31 cellular contexts compared by ENCODE assay signal in the genomic region with DNA sequence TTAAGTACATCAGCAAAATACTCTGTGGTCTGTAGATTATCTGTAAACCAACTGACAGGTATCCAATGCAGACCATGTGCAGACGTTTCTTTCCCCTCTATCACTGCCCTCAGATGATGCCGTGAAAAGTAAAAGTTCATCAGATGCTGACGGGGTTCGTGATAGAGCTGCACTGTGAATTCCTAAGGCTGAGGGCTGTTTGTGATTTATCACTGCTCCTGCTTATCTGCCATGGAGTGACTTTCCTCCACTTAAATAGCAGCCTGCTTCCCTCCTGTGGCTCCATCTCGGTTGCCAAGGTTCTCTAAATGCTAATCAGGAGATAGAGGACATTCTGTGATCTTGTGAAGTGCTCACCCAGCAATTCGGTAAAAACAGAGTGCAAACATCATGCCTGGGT.
A peak's percentile ranks its signal among the peaks of the same experiment; 100 is the strongest.
DNase-seq lines count a peak whose midpoint lies in the region; ATAC-seq and TF ChIP-seq lines count a peak whose summit lies in the region.
"Had no signal": no experiment of that assay in that cellular context is flagged by ENCODE, and none has a peak within 500 bp of the region (broad histone marks: within the 10 kb centered on the region; RNA-seq: fewer than 3 reads in every experiment).

No MANE protein-coding gene starts in this region.

- H3K36me3 ChIP-seq in SK-N-SH (replicated peaks in 1 of 2; ENCODE audit: control insufficient read depth in 1 of 2, insufficient read depth in 2 of 2, low read length in 1 of 2) (no peaks in the 10 kb centered on the region), hepatocyte (replicated peaks; ENCODE audit: insufficient read depth, low read depth) (no peaks in the 10 kb centered on the region), smooth muscle cell (ENCODE audit: low read depth) (no peaks in the 10 kb centered on the region)
- H3K36me3 ChIP-seq: esophagus squamous epithelium, lower lobe of right lung, sigmoid colon, upper lobe of right lung had no signal

- H3K9me2 ChIP-seq in SK-N-SH: no peaks in the 10 kb centered on the region
- H3K9me2 ChIP-seq in hepatocyte (replicated peaks; ENCODE audit: insufficient read depth): no peaks in the 10 kb centered on the region

- H3K4me2 ChIP-seq in SK-N-SH: no peak overlapping the region
- H3K4me2 ChIP-seq in hepatocyte: peak overlapping the region; percentile 11
- H3K4me2 ChIP-seq in smooth muscle cell: peak overlapping the region; percentile 68

- H3K9ac ChIP-seq in SK-N-SH: no peak overlapping the region
- no peak overlapping the region for H3K9ac ChIP-seq in smooth muscle cell (ENCODE audit: low read depth)

- TF ChIP-seq EP300 in SK-N-SH (IDR thresholded peaks at IDR 0.05; ENCODE audit: borderline replicate concordance in 1 of 2, low read depth in 1 of 2, low read length in 1 of 2): no peak

- no peak overlapping the region for H3K27ac ChIP-seq in SK-N-SH (ENCODE audit: low read depth in 2 of 2, low read length in 1 of 2)
- no peak overlapping the region for H3K27ac ChIP-seq in hepatocyte
- H3K27ac ChIP-seq in smooth muscle cell (ENCODE audit: low read depth): peak overlapping the region; percentile 88
- H3K27ac ChIP-seq: esophagus squamous epithelium, lower lobe of right lung, sigmoid colon, upper lobe of right lung had no signal

- no peak overlapping the region for H3K4me3 ChIP-seq in SK-N-SH (ENCODE audit: low read depth in 2 of 2, low read length in 1 of 2)
- H3K4me3 ChIP-seq in hepatocyte: no peak overlapping the region
- H3K4me3 ChIP-seq in smooth muscle cell: no peak overlapping the region
- H3K4me3 ChIP-seq: esophagus squamous epithelium, K562, lower lobe of right lung, sigmoid colon, upper lobe of right lung had no signal

- H2AFZ ChIP-seq in SK-N-SH (ENCODE audit: low read depth) (no peak overlapping the region), hepatocyte (no peak overlapping the region), smooth muscle cell (ENCODE audit: low read depth) (no peak overlapping the region)

- H3K27me3 ChIP-seq in SK-N-SH (ENCODE audit: insufficient read depth): no peaks in the 10 kb centered on the region
- H3K27me3 ChIP-seq in hepatocyte: no peaks in the 10 kb centered on the region
- H3K27me3 ChIP-seq in smooth muscle cell (ENCODE audit: low read depth): no peaks in the 10 kb centered on the region
- H3K27me3 ChIP-seq: esophagus squamous epithelium, sigmoid colon, upper lobe of right lung had no signal

- CTCF ChIA-PET in SK-N-SH (lab: Yijun Ruan, JAX): interaction anchor here (0.8 kb wide), 1 partner anchor 72 kb away, joined by 3 read pairs; no protein-coding TSS in a partner anchor

- POLR2A ChIA-PET in SK-N-SH (lab: Yijun Ruan, JAX): no interaction called here

- H3K79me2 ChIP-seq in SK-N-SH (ENCODE audit: insufficient read depth) (no peaks in the 10 kb centered on the region), hepatocyte (no peaks in the 10 kb centered on the region), smooth muscle cell (ENCODE audit: low read depth) (no peaks in the 10 kb centered on the region)

- WGBS in SK-N-SH (ENCODE audit: low lambda C conversion rate): 15% methylated on average over 6 of the region's 6 CpGs
- 12% methylated on average over 6 of the region's 6 CpGs for WGBS in hepatocyte (ENCODE audit: low lambda C conversion rate, missing lambda C conversion rate)
- 0% methylated on average over 6 of the region's 6 CpGs for WGBS in smooth muscle cell (ENCODE audit: low lambda C conversion rate)

- no peak for TF ChIP-seq RAD21 in SK-N-SH (IDR thresholded peaks at IDR 0.05; ENCODE audit: low read length)

- H3K9me3 ChIP-seq in SK-N-SH (no peaks in the 10 kb centered on the region), hepatocyte (ENCODE audit: low read depth) (no peaks in the 10 kb centered on the region), smooth muscle cell (replicated peaks; ENCODE audit: low read depth) (no peaks in the 10 kb centered on the region)
- H3K9me3 ChIP-seq: esophagus squamous epithelium, lower lobe of right lung, sigmoid colon, upper lobe of right lung had no signal

- peak; percentile 10 for DNase-seq in SK-N-SH
- peak; percentile 87 for DNase-seq in amniotic epithelial cell (ENCODE audit: low read depth)
- DNase-seq in hepatocyte (ENCODE audit: low spot score): peak; percentile 32
- no peak for DNase-seq in smooth muscle cell (lab: John Stamatoyannopoulos, UW; ENCODE audit: unreplicated experiment)
- no peak for DNase-seq in NCI-H187 (lab: John Stamatoyannopoulos, UW)
- no peak for DNase-seq in activated CD4-positive, alpha-beta T cell treated with anti-CD3 and anti-CD28 coated beads, Interleukin-2, amount 50 U/mL, for 1 hour
- DNase-seq in HUDEP-2 (lab: John Stamatoyannopoulos, UW; ENCODE audit: unreplicated experiment in 76 of 76): no peak
- DNase-seq: 8988T; activated CD4-positive, CD25-positive, alpha-beta regulatory T cell treated with anti-CD3 and anti-CD28 coated beads, Interleukin-2, amount 50 U/mL, for 72 hours; activated CD8-positive, alpha-beta T cell treated with anti-CD3 and anti-CD28 coated beads for 36 hours; aorta; caudate nucleus; CD4-positive, alpha-beta T cell; esophagus squamous epithelium; hippocampal formation; lower lobe of right lung; NCI-H1092 treated with DMSO at 0.1 percent for 48 hours; NCI-H187 treated with DMSO at 0.1 percent for 48 hours; NCI-H2171 treated with DMSO at 0.1 percent for 48 hours; NCI-H524; NK-92 treated with Interleukin-12 subunit alpha and Interleukin-12 subunit beta, amount 100 ng/mL, for 24 hours; SIG-M5; sigmoid colon; stimulated activated CD4-positive, alpha-beta T cell treated with anti-CD3 and anti-CD28 coated beads, Interleukin-4, amount 100 ng/mL, for 4 hours; substantia nigra; T1000; upper lobe of right lung had no signal

- H4K20me1 ChIP-seq in SK-N-SH (ENCODE audit: insufficient read depth): no peaks in the 10 kb centered on the region
- H4K20me1 ChIP-seq in hepatocyte (ENCODE audit: insufficient read depth, poor library complexity, severe bottlenecking): no peaks in the 10 kb centered on the region
- H4K20me1 ChIP-seq in smooth muscle cell (ENCODE audit: low read depth): no peaks in the 10 kb centered on the region

- H3F3A ChIP-seq in SK-N-SH (replicated peaks; ENCODE audit: insufficient read depth) (peaks cover 1% of the 10 kb centered on the region), smooth muscle cell (ENCODE audit: low read depth) (peaks cover 27% of the 10 kb centered on the region)

- no peak for ATAC-seq in SK-N-SH treated with all-trans-retinoic acid at 6 μM for 48 hours
- ATAC-seq: activated CD8-positive, alpha-beta T cell treated with anti-CD3 and anti-CD28 coated beads for 36 hours; K562; lower lobe of right lung; Panc1; stimulated activated memory B cell treated with anti-CD40 and anti-IgM and Interleukin-4, amounts not matched to agents 10 μg/mL and 1 μg/mL and 100 μg/mL, for 72 hours; upper lobe of right lung had no signal

- TF ChIP-seq CTCF in SK-N-SH (IDR thresholded peaks at IDR 0.05): no peak
- no peak for TF ChIP-seq CTCF in hepatocyte (IDR thresholded peaks at IDR 0.05; ENCODE audit: poor library complexity)
- no peak for TF ChIP-seq CTCF in smooth muscle cell (IDR thresholded peaks at IDR 0.05; ENCODE audit: borderline replicate concordance, insufficient read depth, poor library complexity, severe bottlenecking)

- H3K4me1 ChIP-seq in SK-N-SH (ENCODE audit: control insufficient read depth in 1 of 2, insufficient read depth in 2 of 2, low read depth in 1 of 2, low read length in 1 of 2) (peaks cover 0 to 9% of the 10 kb centered on the region in 2 experiments; a peak in 1 of 4 replicates), hepatocyte (ENCODE audit: insufficient read depth) (no peaks in the 10 kb centered on the region), smooth muscle cell (ENCODE audit: low read depth) (peaks cover 23% of the 10 kb centered on the region)
- H3K4me1 ChIP-seq: esophagus squamous epithelium, sigmoid colon had no signal

TF ChIP-seq in SK-N-SH, 30 proteins besides CTCF, POLR2A, EP300 and RAD21:
- TF ChIP-seq FOXJ3 (CRISPR knock-in tag; IDR thresholded peaks at IDR 0.05) (no peak), GATA2 (CRISPR knock-in tag; IDR thresholded peaks at IDR 0.05) (peak; percentile 17; the same call in 1 of the 2 replicates)

TF ChIP-seq in SK-N-SH treated with all-trans-retinoic acid at 6 μM for 48 hours, 23 proteins besides CTCF, POLR2A, EP300 and RAD21:
- TF ChIP-seq BACH2 (CRISPR knock-in tag; IDR thresholded peaks at IDR 0.05; ENCODE audit: borderline replicate concordance) (no peak), ZC3H10 (CRISPR knock-in tag; IDR thresholded peaks at IDR 0.05) (no peak), ISL1 (CRISPR knock-in tag; IDR thresholded peaks at IDR 0.05) (no peak)
- TF ChIP-seq, protein P1, sequence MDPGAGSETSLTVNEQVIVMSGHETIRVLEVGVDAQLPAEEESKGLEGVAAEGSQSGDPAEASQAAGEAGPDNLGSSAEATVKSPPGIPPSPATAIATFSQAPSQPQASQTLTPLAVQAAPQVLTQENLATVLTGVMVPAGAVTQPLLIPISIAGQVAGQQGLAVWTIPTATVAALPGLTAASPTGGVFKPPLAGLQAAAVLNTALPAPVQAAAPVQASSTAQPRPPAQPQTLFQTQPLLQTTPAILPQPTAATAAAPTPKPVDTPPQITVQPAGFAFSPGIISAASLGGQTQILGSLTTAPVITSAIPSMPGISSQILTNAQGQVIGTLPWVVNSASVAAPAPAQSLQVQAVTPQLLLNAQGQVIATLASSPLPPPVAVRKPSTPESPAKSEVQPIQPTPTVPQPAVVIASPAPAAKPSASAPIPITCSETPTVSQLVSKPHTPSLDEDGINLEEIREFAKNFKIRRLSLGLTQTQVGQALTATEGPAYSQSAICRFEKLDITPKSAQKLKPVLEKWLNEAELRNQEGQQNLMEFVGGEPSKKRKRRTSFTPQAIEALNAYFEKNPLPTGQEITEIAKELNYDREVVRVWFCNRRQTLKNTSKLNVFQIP (CRISPR knock-in tag; IDR thresholded peaks at IDR 0.05; ENCODE audit: borderline replicate concordance, low read depth): no peak

Comparison
In these comparisons a context has a peak if more than half of its experiments do, and no peak if none do; other contexts are left out.
1. DNase-seq: peak in SK-N-SH (single experiment), amniotic epithelial cell (single experiment) and hepatocyte (single experiment); none in smooth muscle cell (single experiment), NCI-H187 (0 of 2), activated CD4-positive, alpha-beta T cell treated with anti-CD3 and anti-CD28 coated beads, Interleukin-2, amount 50 U/mL, for 1 hour (single experiment) and HUDEP-2 (0 of 76).